ENCODE assay signal across 8 cellular contexts in the genomic region with DNA sequence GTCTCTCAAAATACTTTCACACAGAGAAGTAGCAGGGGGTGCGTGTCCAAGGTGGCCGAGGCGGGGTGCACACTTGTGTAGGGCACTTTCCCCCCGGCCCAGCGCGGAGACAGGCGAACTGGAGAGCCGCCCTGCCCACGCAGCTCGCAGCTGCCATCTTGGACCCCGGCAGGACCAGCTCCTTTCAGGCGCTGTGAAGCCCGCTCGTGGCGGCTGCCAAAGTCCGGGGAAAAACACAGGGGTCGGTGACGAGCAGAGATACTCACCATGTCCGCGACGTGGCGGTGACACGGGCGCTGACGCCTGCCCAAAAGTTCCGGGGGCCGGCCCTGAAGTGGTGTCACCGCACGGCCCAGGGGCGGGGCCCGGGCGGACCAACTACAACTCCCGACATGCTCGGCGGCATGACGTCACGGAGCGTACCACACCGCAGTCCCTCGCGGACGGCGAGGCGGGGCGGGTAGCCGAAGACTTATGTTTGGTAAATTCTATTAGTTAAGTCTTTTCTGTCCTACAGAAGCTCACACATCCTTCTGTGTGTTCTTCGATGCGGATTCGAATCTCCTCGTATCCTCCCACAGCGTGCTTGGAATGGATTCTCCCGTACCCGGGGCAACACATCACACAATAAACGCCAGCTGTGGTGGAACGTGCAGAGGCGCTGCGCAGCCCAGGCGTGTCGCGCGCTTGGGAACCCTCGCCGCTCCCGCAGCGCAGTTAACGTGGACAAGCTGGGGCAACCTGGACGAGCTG. TPM values are rescaled to one million over a fixed set of nuclear protein-coding genes. Genes with fewer than 3 reads are reported as not detected.
DNase-seq lines count a peak whose midpoint lies in the region; ATAC-seq and TF ChIP-seq lines count a peak whose summit lies in the region.

A gene with protein sequence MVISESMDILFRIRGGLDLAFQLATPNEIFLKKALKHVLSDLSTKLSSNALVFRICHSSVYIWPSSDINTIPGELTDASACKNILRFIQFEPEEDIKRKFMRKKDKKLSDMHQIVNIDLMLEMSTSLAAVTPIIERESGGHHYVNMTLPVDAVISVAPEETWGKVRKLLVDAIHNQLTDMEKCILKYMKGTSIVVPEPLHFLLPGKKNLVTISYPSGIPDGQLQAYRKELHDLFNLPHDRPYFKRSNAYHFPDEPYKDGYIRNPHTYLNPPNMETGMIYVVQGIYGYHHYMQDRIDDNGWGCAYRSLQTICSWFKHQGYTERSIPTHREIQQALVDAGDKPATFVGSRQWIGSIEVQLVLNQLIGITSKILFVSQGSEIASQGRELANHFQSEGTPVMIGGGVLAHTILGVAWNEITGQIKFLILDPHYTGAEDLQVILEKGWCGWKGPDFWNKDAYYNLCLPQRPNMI (minus strand): TSS at position 365 of the 753 bp plus-strand sequence. CDS start 96 bp downstream, at position 269.

- H3K4me1 Mint-ChIP-seq in activated T-helper 17 cell treated with anti-CD3 and anti-CD28 coated beads, Interleukin-2, amount 50 U/mL, for 72 hours = peaks cover 19% of the 10 kb centered on the region
- peaks cover 25 to 43% (median 38%) of the 10 kb centered on the region in 7 donors for H3K4me1 Mint-ChIP-seq in naive thymus-derived CD4-positive, alpha-beta T cell
- H3K4me1 Mint-ChIP-seq in stimulated activated memory B cell treated with anti-CD40 and anti-IgM and Interleukin-4, amounts not matched to agents 10 μg/mL and 1 μg/mL and 100 μg/mL, for 72 hours = peaks cover 24% of the 10 kb centered on the region

- CTCF ChIA-PET in naive thymus-derived CD4-positive, alpha-beta T cell (lab: Charles Lee) = interaction anchor here (1.0 to 1.4 kb wide), 3 partner anchors 22 to 172 kb away, joined by 3 to 4 read pairs (median 3); a partner anchor contains a TSS

- DNase-seq in Daoy (ENCODE audit: low read depth) = peak; percentile 71
- peak; percentile 95 for DNase-seq in GM23248
- peak; percentile 90 for DNase-seq in Karpas-422
- peak; percentile 88 for DNase-seq in RPMI7951 (ENCODE audit: low read depth)
- DNase-seq in fibroblast of mammary gland (ENCODE audit: low read depth) = peak; percentile 87
- peak; percentile 88 to 96 (median 92) for DNase-seq in naive thymus-derived CD4-positive, alpha-beta T cell

- peaks cover 16% of the 10 kb centered on the region for H3F3A ChIP-seq in GM23248 (ENCODE audit: insufficient read depth)

- peaks cover 49% of the 10 kb centered on the region for H3K36me3 Mint-ChIP-seq in activated T-helper 17 cell treated with anti-CD3 and anti-CD28 coated beads, Interleukin-2, amount 50 U/mL, for 72 hours (ENCODE audit: low read depth)
- H3K36me3 Mint-ChIP-seq in naive thymus-derived CD4-positive, alpha-beta T cell = peaks cover 7 to 15% (median 11%) of the 10 kb centered on the region in 5 donors
- H3K36me3 Mint-ChIP-seq in stimulated activated memory B cell treated with anti-CD40 and anti-IgM and Interleukin-4, amounts not matched to agents 10 μg/mL and 1 μg/mL and 100 μg/mL, for 72 hours = peaks cover 10% of the 10 kb centered on the region

- no peaks in the 10 kb centered on the region for H3K9me3 ChIP-seq in GM23248 (ENCODE audit: low read depth)
- H3K9me3 ChIP-seq in Karpas-422 (ENCODE audit: low read length) = no peaks in the 10 kb centered on the region
- H3K9me3 ChIP-seq in naive thymus-derived CD4-positive, alpha-beta T cell (ENCODE audit: control insufficient read depth in 2 of 3, low read length in 3 of 3) = no peaks in the 10 kb centered on the region

- H3K36me3 ChIP-seq in GM23248 (ENCODE audit: low read depth) = no peaks in the 10 kb centered on the region
- no peaks in the 10 kb centered on the region for H3K36me3 ChIP-seq in Karpas-422 (ENCODE audit: insufficient read depth, low read length)
- peaks cover 0 to 14% (median 0%) of the 10 kb centered on the region in 3 experiments for H3K36me3 ChIP-seq in naive thymus-derived CD4-positive, alpha-beta T cell (ENCODE audit: control insufficient read depth in 2 of 3, insufficient read depth in 3 of 3, low read length in 3 of 3)

- H3K4me3 ChIP-seq in GM23248 = peak within 1 kb of the TSS; percentile 91
- peak within 1 kb of the TSS; percentile 84 for H3K4me3 ChIP-seq in Karpas-422 (ENCODE audit: low read length)
- peak within 1 kb of the TSS; percentile 95 for H3K4me3 ChIP-seq in fibroblast of mammary gland (ENCODE audit: control insufficient read depth, low read depth, low read length)
- peak within 1 kb of the TSS; percentile 98 for H3K4me3 ChIP-seq in naive thymus-derived CD4-positive, alpha-beta T cell (ENCODE audit: low read length)

- H3K9me3 Mint-ChIP-seq in activated T-helper 17 cell treated with anti-CD3 and anti-CD28 coated beads, Interleukin-2, amount 50 U/mL, for 72 hours = no peaks in the 10 kb centered on the region
- H3K9me3 Mint-ChIP-seq in naive thymus-derived CD4-positive, alpha-beta T cell = peaks cover 0 to 2% (median 0%) of the 10 kb centered on the region in 11 donors
- no peaks in the 10 kb centered on the region for H3K9me3 Mint-ChIP-seq in stimulated activated memory B cell treated with anti-CD40 and anti-IgM and Interleukin-4, amounts not matched to agents 10 μg/mL and 1 μg/mL and 100 μg/mL, for 72 hours

- peak; percentile 92 for ATAC-seq in activated T-helper 17 cell treated with anti-CD3 and anti-CD28 coated beads, Interleukin-2, amount 50 U/mL, for 72 hours (replicated peaks)
- ATAC-seq in naive thymus-derived CD4-positive, alpha-beta T cell = peak; percentile 93
- peak; percentile 97 for ATAC-seq in stimulated activated memory B cell treated with anti-CD40 and anti-IgM and Interleukin-4, amounts not matched to agents 10 μg/mL and 1 μg/mL and 100 μg/mL, for 72 hours

- peaks cover 26% of the 10 kb centered on the region for H3K79me2 ChIP-seq in GM23248 (ENCODE audit: insufficient read depth)
- peaks cover 10% of the 10 kb centered on the region; the same call in 1 of the 2 replicates for H3K79me2 ChIP-seq in Karpas-422 (ENCODE audit: low read length)

- POLR2A ChIA-PET in naive thymus-derived CD4-positive, alpha-beta T cell (lab: Charles Lee) = interaction anchor here (0.5 to 4.5 kb wide), 9 partner anchors 14 to 692 kb away, joined by 3 to 49 read pairs (median 4); a partner anchor contains a TSS

- intact Hi-C loops in naive thymus-derived CD4-positive, alpha-beta T cell (cut with micrococcal nuclease) = loop anchor here (1.0 to 10.0 kb wide), 16 partner anchors 29 to 1921 kb away; a partner anchor contains a TSS

- H3K27me3 Mint-ChIP-seq in activated T-helper 17 cell treated with anti-CD3 and anti-CD28 coated beads, Interleukin-2, amount 50 U/mL, for 72 hours = no peaks in the 10 kb centered on the region
- peaks cover 0 to 12% (median 7%) of the 10 kb centered on the region in 5 donors for H3K27me3 Mint-ChIP-seq in naive thymus-derived CD4-positive, alpha-beta T cell
- peaks cover 6% of the 10 kb centered on the region for H3K27me3 Mint-ChIP-seq in stimulated activated memory B cell treated with anti-CD40 and anti-IgM and Interleukin-4, amounts not matched to agents 10 μg/mL and 1 μg/mL and 100 μg/mL, for 72 hours

- H3K4me2 ChIP-seq in GM23248 (ENCODE audit: unreplicated experiment) (peak within 1 kb of the TSS; percentile 97), Karpas-422 (ENCODE audit: low read depth, low read length, poor library complexity, severe bottlenecking) (peak within 1 kb of the TSS; percentile 79)

- H3K9ac ChIP-seq in GM23248 = peak within 1 kb of the TSS; percentile 94
- H3K9ac ChIP-seq in Karpas-422 (ENCODE audit: low read length) = peak within 1 kb of the TSS; percentile 75

- H4K20me1 ChIP-seq in GM23248 (ENCODE audit: insufficient read depth) (no peaks in the 10 kb centered on the region; the same call in 1 of the 2 replicates), Karpas-422 (ENCODE audit: insufficient read depth, low read depth, low read length) (no peaks in the 10 kb centered on the region)

- peak within 1 kb of the TSS; percentile 98 for H2AFZ ChIP-seq in GM23248
- H2AFZ ChIP-seq in Karpas-422 (ENCODE audit: low read length) = peak within 1 kb of the TSS; percentile 94

- peak within 1 kb of the TSS; percentile 85 for H3K27ac Mint-ChIP-seq in activated T-helper 17 cell treated with anti-CD3 and anti-CD28 coated beads, Interleukin-2, amount 50 U/mL, for 72 hours
- peak within 1 kb of the TSS; percentile 89 to 100 (median 99) for H3K27ac Mint-ChIP-seq in naive thymus-derived CD4-positive, alpha-beta T cell
- peak within 1 kb of the TSS; percentile 86 for H3K27ac Mint-ChIP-seq in stimulated activated memory B cell treated with anti-CD40 and anti-IgM and Interleukin-4, amounts not matched to agents 10 μg/mL and 1 μg/mL and 100 μg/mL, for 72 hours

- no peak for TF ChIP-seq CTCF in fibroblast of mammary gland (conservative IDR thresholded peaks at IDR 0.05; ENCODE audit: control insufficient read depth, insufficient read depth, low read depth, low read length)

- H3K4me1 ChIP-seq in GM23248 (ENCODE audit: insufficient read depth) (peaks cover 22% of the 10 kb centered on the region), Karpas-422 (ENCODE audit: low read length) (peaks cover 11% of the 10 kb centered on the region)
- H3K4me1 ChIP-seq in naive thymus-derived CD4-positive, alpha-beta T cell (ENCODE audit: control insufficient read depth in 2 of 2, insufficient read depth in 2 of 2, low read length in 2 of 2) = peaks cover 16 to 18% of the 10 kb centered on the region in 2 donors

- H3K27me3 ChIP-seq in GM23248 (replicated peaks; ENCODE audit: insufficient read depth) = no peaks in the 10 kb centered on the region
- no peaks in the 10 kb centered on the region for H3K27me3 ChIP-seq in Karpas-422 (ENCODE audit: low read length)
- no peaks in the 10 kb centered on the region for H3K27me3 ChIP-seq in naive thymus-derived CD4-positive, alpha-beta T cell (ENCODE audit: control insufficient read depth in 2 of 2, insufficient read depth in 2 of 2, low read length in 2 of 2)

- H3K9me2 ChIP-seq in GM23248 (ENCODE audit: insufficient read depth) (no peaks in the 10 kb centered on the region), Karpas-422 (replicated peaks; ENCODE audit: insufficient read depth, low read length) (no peaks in the 10 kb centered on the region)

- H3K27ac ChIP-seq in GM23248 (peak within 1 kb of the TSS; percentile 91), Karpas-422 (ENCODE audit: low read length) (0 out of 2 replicates have a peak within 1 kb of the TSS, but pooled peaks have one; percentile 51)
- peak within 1 kb of the TSS; percentile 95 for H3K27ac ChIP-seq in naive thymus-derived CD4-positive, alpha-beta T cell (ENCODE audit: low read depth, low read length)

- in situ Hi-C loops in GM23248 (cut with MboI) = no loop called here

- 1% methylated on average over 37 to 67 of the region's 67 CpGs for WGBS in GM23248 (ENCODE audit: low coverage in 1 of 2, low lambda C conversion rate in 2 of 2, missing lambda C conversion rate in 2 of 2), 2 experiments

- H3K4me3 Mint-ChIP-seq in activated T-helper 17 cell treated with anti-CD3 and anti-CD28 coated beads, Interleukin-2, amount 50 U/mL, for 72 hours = peak within 1 kb of the TSS; percentile 85
- peak within 1 kb of the TSS; percentile 78 to 97 (median 90) for H3K4me3 Mint-ChIP-seq in naive thymus-derived CD4-positive, alpha-beta T cell
- peak within 1 kb of the TSS; percentile 81 for H3K4me3 Mint-ChIP-seq in stimulated activated memory B cell treated with anti-CD40 and anti-IgM and Interleukin-4, amounts not matched to agents 10 μg/mL and 1 μg/mL and 100 μg/mL, for 72 hours

RNA-seq across cellular contexts. Expression of the gene that starts here (rescaled TPM):
- total RNA-seq in Daoy (2014; rRNA removed; shearing (Covaris generic)) = 18.5 and 21.0 TPM in 2 replicates
- total RNA-seq in GM23248 (2014; rRNA removed; shearing (Covaris generic)) = 25.6 and 27.9 TPM in 2 replicates
- 26.8 and 33.0 TPM in 2 replicates for polyA plus RNA-seq in GM23248 (2016; fragmentation: Nextera tagmentation; extraction: Ambion mirVana)
- 13.4 and 19.0 TPM in 2 replicates for total RNA-seq in Karpas-422 (2014; rRNA removed; shearing (Covaris generic); ENCODE audit: low replicate concordance)
- total RNA-seq in RPMI7951 (2014; rRNA removed; shearing (Covaris generic)) = 28.8 and 38.6 TPM in 2 replicates
- total RNA-seq in activated T-helper 17 cell treated with anti-CD3 and anti-CD28 coated beads, Interleukin-2, amount 50 U/mL, for 72 hours = 10 to 100 TPM; 23.5 to 32.9 TPM
- total RNA-seq in naive thymus-derived CD4-positive, alpha-beta T cell = 10 to 100 TPM; 13.9 to 34.5 (median 21.0) TPM
- 10 to 100 TPM; 49.9 to 54.6 TPM for polyA plus RNA-seq in naive thymus-derived CD4-positive, alpha-beta T cell

Comparison
In these comparisons a context has a peak if more than half of its experiments do, and no peak if none do; other contexts are left out.
1. Peak in every context shown above with its lines: DNase-seq, ATAC-seq, H3K4me3 ChIP-seq and H3K27ac ChIP-seq.